Comparison of ENCODE assay signal across 12 cellular contexts in the genomic region with DNA sequence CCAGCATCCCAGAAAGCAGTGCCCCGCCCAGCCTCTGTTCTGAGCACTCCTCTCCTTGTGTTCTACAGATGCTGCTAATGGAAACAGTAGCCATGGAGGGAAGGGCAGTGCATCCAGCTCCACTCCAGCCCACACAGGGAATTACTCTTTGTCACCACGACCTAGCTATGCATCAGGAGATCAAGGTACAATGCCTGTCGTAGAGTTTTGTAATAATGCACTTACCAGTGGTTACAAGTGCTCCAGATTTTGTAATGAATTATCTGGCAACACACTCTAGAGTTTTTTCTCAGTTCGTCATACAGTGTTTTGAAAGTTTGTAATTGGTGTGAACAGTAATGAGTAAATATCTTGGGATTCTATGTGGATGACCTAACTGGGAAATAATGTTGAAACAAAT.
DNase-seq lines count a peak whose midpoint lies in the region; ATAC-seq, FAIRE-seq and TF ChIP-seq lines count a peak whose summit lies in the region.
"Had no signal": no experiment of that assay in that cellular context is flagged by ENCODE, and none has a peak within 500 bp of the region (broad histone marks: within the 10 kb centered on the region; RNA-seq: fewer than 3 reads in every experiment).

No MANE protein-coding gene starts in this region.

- no peak for TF ChIP-seq RAD21 in HepG2 (CRISPR knock-in tag; IDR thresholded peaks at IDR 0.05)

- peak; percentile 75 for ATAC-seq in HepG2

- WGBS in HepG2 (ENCODE audit: low lambda C conversion rate) = 3% methylated on average over 4 of the region's 4 CpGs

- no peak for TF ChIP-seq POLR2A in HepG2 (IDR thresholded peaks at IDR 0.05; ENCODE audit: insufficient read depth in 1 of 2, low read depth in 2 of 2, low read length in 2 of 2)

- H3K27me3 ChIP-seq in AG04450 (ENCODE audit: control insufficient read depth, insufficient read depth, low read length) (peaks cover 3% of the 10 kb centered on the region), HepG2 (ENCODE audit: control insufficient read depth in 1 of 2, insufficient read depth in 2 of 2, low read length in 2 of 2) (no peaks in the 10 kb centered on the region)
- H3K27me3 ChIP-seq: BLaER1 treated with 17β-estradiol and CSF1 and Interleukin-3, amounts not matched to agents 10 nM and 100 nM had no signal

- POLR2A ChIA-PET in AG04450 (lab: Yijun Ruan, JAX) (no interaction called here), HepG2 (lab: Yijun Ruan, JAX) (no interaction called here), HEK293T (lab: Yijun Ruan, JAX) (no interaction called here)
- POLR2A ChIA-PET in activated CD4-positive, alpha-beta T cell treated with anti-CD3 and anti-CD28 coated beads, Interleukin-2, amount 10 ng/mL, durations not matched to agents 7 days and 5 days (lab: Charles Lee) = no interaction called here

- H3K27me3 Mint-ChIP-seq in activated CD4-positive, alpha-beta T cell treated with anti-CD3 and anti-CD28 coated beads, Interleukin-2, amount 10 ng/mL, durations not matched to agents 7 days and 5 days = peaks cover 21% of the 10 kb centered on the region
- peaks cover 11% of the 10 kb centered on the region for H3K27me3 Mint-ChIP-seq in activated naive CD4-positive, alpha-beta T cell treated with anti-CD3 and anti-CD28 coated beads, Interleukin-2, amount 10 ng/mL, durations not matched to agents 7 days and 5 days

- peak; percentile 1 for DNase-seq in AG04450 (ENCODE audit: low read depth, low spot score)
- DNase-seq in HT1080 (ENCODE audit: low read depth) = peak; percentile 79
- peak; percentile 74 to 94 for DNase-seq in cardiac fibroblast (ENCODE audit: low read depth in 2 of 2)
- DNase-seq in HepG2 (ENCODE audit: low spot score) = peak; percentile 15
- DNase-seq in HEK293T (ENCODE audit: extremely low spot score) = no peak
- DNase-seq in activated CD4-positive, alpha-beta T cell treated with anti-CD3 and anti-CD28 coated beads, Interleukin-2, amount 10 ng/mL, durations not matched to agents 7 days and 5 days = no peak
- DNase-seq in central memory CD4-positive, alpha-beta T cell = no peak
- DNase-seq in activated naive CD4-positive, alpha-beta T cell treated with anti-CD3 and anti-CD28 coated beads, Interleukin-2, amount 10 ng/mL, durations not matched to agents 7 days and 5 days = no peak
- DNase-seq: stimulated activated CD4-positive, alpha-beta T cell treated with anti-CD3 and anti-CD28 coated beads, Interleukin-2, amount 100 ng/mL, for 24 hours had no signal

- H3K9me3 Mint-ChIP-seq in activated CD4-positive, alpha-beta T cell treated with anti-CD3 and anti-CD28 coated beads, Interleukin-2, amount 10 ng/mL, durations not matched to agents 7 days and 5 days = no peaks in the 10 kb centered on the region
- H3K9me3 Mint-ChIP-seq in activated naive CD4-positive, alpha-beta T cell treated with anti-CD3 and anti-CD28 coated beads, Interleukin-2, amount 10 ng/mL, durations not matched to agents 7 days and 5 days = no peaks in the 10 kb centered on the region
- H3K9me3 Mint-ChIP-seq: T-helper 1 cell treated with Interleukin-12 subunit alpha and Interleukin-12 subunit beta and Interleukin-4 antibody, amounts not matched to agents 30 μg/mL and 1 μg/mL, for 36 hours had no signal

- in situ Hi-C loops in HepG2 (cut with HindIII; ENCODE audit: extremely low pct_ligation_motif_present, low pct_unique_long_range_greater_than_20kb) = no loop called here

- H3K9ac ChIP-seq in HepG2 (ENCODE audit: insufficient read depth, low read depth, low read length) = no peak overlapping the region
- H3K9ac ChIP-seq: BLaER1 treated with 17β-estradiol and CSF1 and Interleukin-3, amounts not matched to agents 10 nM and 100 nM had no signal

- peaks cover 6% of the 10 kb centered on the region; the same call in 1 of the 2 replicates for H3K4me1 ChIP-seq in HepG2 (ENCODE audit: insufficient read depth, low read length)

- TF ChIP-seq EP300 in HepG2 (IDR thresholded peaks at IDR 0.05; ENCODE audit: low read depth in 2 of 2, low read length in 2 of 2) = no peak
- no peak for TF ChIP-seq EP300 in HepG2 (CRISPR knock-in tag; IDR thresholded peaks at IDR 0.05; ENCODE audit: borderline replicate concordance)

- TF ChIP-seq CTCF in AG04450 (IDR thresholded peaks at IDR 0.05; ENCODE audit: low read depth, low read length) (no peak), cardiac fibroblast (IDR thresholded peaks at IDR 0.05; ENCODE audit: low read depth, low read length) (no peak), HepG2 (CRISPR knock-in tag; IDR thresholded peaks at IDR 0.05) (no peak)

- no peaks in the 10 kb centered on the region for H4K20me1 ChIP-seq in HepG2 (ENCODE audit: insufficient read depth, low read length)
- H4K20me1 ChIP-seq: BLaER1 treated with 17β-estradiol and CSF1 and Interleukin-3, amounts not matched to agents 10 nM and 100 nM had no signal

- H3K27ac ChIP-seq in AG04450 (ENCODE audit: low read depth, low read length) = no peak overlapping the region
- H3K27ac ChIP-seq in HepG2 (ENCODE audit: extremely low read length, insufficient read depth, low read length) = no peak overlapping the region
- H3K27ac ChIP-seq: BLaER1 treated with 17β-estradiol and CSF1 and Interleukin-3, amounts not matched to agents 10 nM and 100 nM had no signal

- intact Hi-C loops in HepG2 (cut with micrococcal nuclease; ENCODE audit: unreplicated experiment) = no loop called here

- H3K36me3 ChIP-seq in HepG2 (replicated peaks in 1 of 2; ENCODE audit: control insufficient read depth in 1 of 2, insufficient read depth in 2 of 2, low read length in 2 of 2) = no peaks in the 10 kb centered on the region
- H3K36me3 ChIP-seq: BLaER1 treated with 17β-estradiol and CSF1 and Interleukin-3, amounts not matched to agents 10 nM and 100 nM had no signal

- H3K4me3 Mint-ChIP-seq in activated CD4-positive, alpha-beta T cell treated with anti-CD3 and anti-CD28 coated beads, Interleukin-2, amount 10 ng/mL, durations not matched to agents 7 days and 5 days = no peak overlapping the region
- H3K4me3 Mint-ChIP-seq in activated naive CD4-positive, alpha-beta T cell treated with anti-CD3 and anti-CD28 coated beads, Interleukin-2, amount 10 ng/mL, durations not matched to agents 7 days and 5 days = no peak overlapping the region
- H3K4me3 Mint-ChIP-seq: activated naive CD8-positive, alpha-beta T cell; T-helper 1 cell treated with Interleukin-12 subunit alpha and Interleukin-12 subunit beta and Interleukin-4 antibody, amounts not matched to agents 30 μg/mL and 1 μg/mL, for 36 hours had no signal

- H3K27ac Mint-ChIP-seq in activated CD4-positive, alpha-beta T cell treated with anti-CD3 and anti-CD28 coated beads, Interleukin-2, amount 10 ng/mL, durations not matched to agents 7 days and 5 days = no peak overlapping the region
- H3K27ac Mint-ChIP-seq in activated naive CD4-positive, alpha-beta T cell treated with anti-CD3 and anti-CD28 coated beads, Interleukin-2, amount 10 ng/mL, durations not matched to agents 7 days and 5 days = no peak overlapping the region
- H3K27ac Mint-ChIP-seq: activated naive CD8-positive, alpha-beta T cell; T-helper 1 cell treated with Interleukin-12 subunit alpha and Interleukin-12 subunit beta and Interleukin-4 antibody, amounts not matched to agents 30 μg/mL and 1 μg/mL, for 36 hours had no signal

- H3K79me2 ChIP-seq in HepG2 (ENCODE audit: insufficient read depth, low read length) = no peaks in the 10 kb centered on the region

- no peaks in the 10 kb centered on the region for H3K9me3 ChIP-seq in AG04450 (ENCODE audit: control insufficient read depth, insufficient read depth, low read length)
- no peaks in the 10 kb centered on the region for H3K9me3 ChIP-seq in HepG2 (ENCODE audit: low read length)
- H3K9me3 ChIP-seq: BLaER1 treated with 17β-estradiol and CSF1 and Interleukin-3, amounts not matched to agents 10 nM and 100 nM had no signal

- no peak overlapping the region for H2AFZ ChIP-seq in HepG2 (ENCODE audit: low read length)

- H3K4me2 ChIP-seq in HepG2 (ENCODE audit: low read depth, low read length) = no peak overlapping the region
- H3K4me2 ChIP-seq: BLaER1 treated with 17β-estradiol and CSF1 and Interleukin-3, amounts not matched to agents 10 nM and 100 nM had no signal

- no peak for FAIRE-seq in HepG2 (lab: Jason Lieb, UNC)

- H3K36me3 Mint-ChIP-seq in activated CD4-positive, alpha-beta T cell treated with anti-CD3 and anti-CD28 coated beads, Interleukin-2, amount 10 ng/mL, durations not matched to agents 7 days and 5 days (ENCODE audit: low read depth) = no peaks in the 10 kb centered on the region
- no peaks in the 10 kb centered on the region for H3K36me3 Mint-ChIP-seq in activated naive CD4-positive, alpha-beta T cell treated with anti-CD3 and anti-CD28 coated beads, Interleukin-2, amount 10 ng/mL, durations not matched to agents 7 days and 5 days
- H3K36me3 Mint-ChIP-seq: activated naive CD8-positive, alpha-beta T cell had no signal

- no peaks in the 10 kb centered on the region for H3K4me1 Mint-ChIP-seq in activated CD4-positive, alpha-beta T cell treated with anti-CD3 and anti-CD28 coated beads, Interleukin-2, amount 10 ng/mL, durations not matched to agents 7 days and 5 days
- H3K4me1 Mint-ChIP-seq in activated naive CD4-positive, alpha-beta T cell treated with anti-CD3 and anti-CD28 coated beads, Interleukin-2, amount 10 ng/mL, durations not matched to agents 7 days and 5 days = no peaks in the 10 kb centered on the region

- no TSS peak for BruUV-seq in HepG2 (replicated peaks; lab: Mats Ljungman, UMichigan)

- CTCF ChIA-PET in AG04450 (lab: Charles Lee) (interaction anchor here (0.6 to 0.8 kb wide), 2 partner anchors 239 to 244 kb away, joined by 4 read pairs; no protein-coding TSS in a partner anchor), HepG2 (lab: Yijun Ruan, JAX; ENCODE audit: low intra/inter-chr PET ratio, low total read pairs) (no interaction called here), HEK293T (lab: Yijun Ruan, JAX) (interaction anchor here (1.0 kb wide), 1 partner anchor 247 kb away, joined by 3 read pairs; no protein-coding TSS in a partner anchor)
- CTCF ChIA-PET in activated CD4-positive, alpha-beta T cell treated with anti-CD3 and anti-CD28 coated beads, Interleukin-2, amount 10 ng/mL, durations not matched to agents 7 days and 5 days (lab: Charles Lee) = no interaction called here
- CTCF ChIA-PET in activated naive CD4-positive, alpha-beta T cell treated with anti-CD3 and anti-CD28 coated beads, Interleukin-2, amount 10 ng/mL, durations not matched to agents 7 days and 5 days (lab: Charles Lee) = interaction anchor here (0.6 kb wide), 1 partner anchor 516 kb away, joined by 3 read pairs; no protein-coding TSS in a partner anchor

- H3K4me3 ChIP-seq in AG04450 (ENCODE audit: low read depth, low read length) (no peak overlapping the region), cardiac fibroblast (replicated peaks in 1 of 2; ENCODE audit: low read depth in 2 of 2, low read length in 2 of 2) (no peak overlapping the region), HepG2 (replicated peaks in 1 of 3; ENCODE audit: insufficient read depth in 1 of 3, low read depth in 2 of 3, low read length in 3 of 3) (no peak overlapping the region)
- H3K4me3 ChIP-seq: BLaER1 treated with 17β-estradiol and CSF1 and Interleukin-3, amounts not matched to agents 10 nM and 100 nM had no signal

TF ChIP-seq in HepG2, 621 proteins besides CTCF, POLR2A, EP300 and RAD21 (continues in another document):
- no peak for TF ChIP-seq ZNF274 (CRISPR knock-in tag; IDR thresholded peaks at IDR 0.05)

TF ChIP-seq in HEK293T, 16 proteins besides CTCF, POLR2A, EP300 and RAD21 (continues in another document):
- TF ChIP-seq BHLHE40 (IDR thresholded peaks at IDR 0.05; ENCODE audit: borderline replicate concordance) = no peak
- TF ChIP-seq ELF4 (IDR thresholded peaks at IDR 0.05) = no peak
- no peak for TF ChIP-seq LEF1 (IDR thresholded peaks at IDR 0.05; ENCODE audit: borderline replicate concordance)

Comparison
In these comparisons a context has a peak if more than half of its experiments do, and no peak if none do; other contexts are left out.
1. DNase-seq: peak in AG04450 (single experiment), HT1080 (single experiment), cardiac fibroblast (2 of 2) and HepG2 (single experiment); none in HEK293T (single experiment), activated CD4-positive, alpha-beta T cell treated with anti-CD3 and anti-CD28 coated beads, Interleukin-2, amount 10 ng/mL, durations not matched to agents 7 days and 5 days (single experiment), central memory CD4-positive, alpha-beta T cell (single experiment) and activated naive CD4-positive, alpha-beta T cell treated with anti-CD3 and anti-CD28 coated beads, Interleukin-2, amount 10 ng/mL, durations not matched to agents 7 days and 5 days (single experiment).
2. CTCF ChIA-PET loops: an anchor here in AG04450 (0.6 to 0.8 kb wide), HEK293T (1.0 kb wide) and activated naive CD4-positive, alpha-beta T cell treated with anti-CD3 and anti-CD28 coated beads, Interleukin-2, amount 10 ng/mL, durations not matched to agents 7 days and 5 days (0.6 kb wide); none called in HepG2 and activated CD4-positive, alpha-beta T cell treated with anti-CD3 and anti-CD28 coated beads, Interleukin-2, amount 10 ng/mL, durations not matched to agents 7 days and 5 days.